In the genomic region with DNA sequence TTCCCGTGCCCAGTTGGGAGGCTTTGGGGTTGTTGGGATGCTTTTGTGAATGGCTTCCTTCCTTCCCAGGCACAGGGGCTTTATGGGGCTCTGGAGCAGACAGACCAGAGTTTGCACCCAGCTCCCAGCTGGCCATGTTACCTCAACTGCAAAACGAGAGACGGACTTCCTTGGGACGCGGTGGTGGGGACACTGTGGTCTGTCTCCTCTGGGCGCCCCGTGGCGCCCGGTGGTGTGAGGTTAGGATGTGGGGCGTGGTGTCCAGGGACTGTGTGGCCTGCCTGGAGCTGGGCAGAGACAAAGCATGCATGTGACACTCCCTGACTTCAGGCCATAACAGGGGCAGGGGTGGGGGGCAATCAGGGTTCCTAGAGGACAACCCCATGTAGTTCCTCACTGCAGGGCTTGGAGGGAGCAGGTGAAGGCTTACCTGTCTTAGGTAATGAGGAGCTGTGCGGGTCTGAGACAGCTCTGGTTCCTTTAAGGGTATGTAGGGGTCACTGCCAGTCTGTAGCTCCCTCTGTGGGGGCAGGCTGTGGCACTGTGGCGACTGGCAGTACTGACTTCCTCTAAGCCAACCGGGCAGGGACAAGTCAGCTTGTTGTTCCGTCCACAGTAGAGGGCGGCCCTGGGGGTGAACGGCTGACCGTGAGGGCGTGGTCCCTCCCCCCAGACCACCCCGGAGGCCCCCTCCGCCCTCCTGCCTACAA, we compare ENCODE assay signal across 1 cellular context.
TF ChIP-seq lines count a peak whose summit lies in the region.

No MANE protein-coding gene starts in this region.

TF ChIP-seq in SK-N-SH, 30 proteins besides CTCF, POLR2A, EP300 and RAD21 (continued from another document):
- TF ChIP-seq, protein P1, sequence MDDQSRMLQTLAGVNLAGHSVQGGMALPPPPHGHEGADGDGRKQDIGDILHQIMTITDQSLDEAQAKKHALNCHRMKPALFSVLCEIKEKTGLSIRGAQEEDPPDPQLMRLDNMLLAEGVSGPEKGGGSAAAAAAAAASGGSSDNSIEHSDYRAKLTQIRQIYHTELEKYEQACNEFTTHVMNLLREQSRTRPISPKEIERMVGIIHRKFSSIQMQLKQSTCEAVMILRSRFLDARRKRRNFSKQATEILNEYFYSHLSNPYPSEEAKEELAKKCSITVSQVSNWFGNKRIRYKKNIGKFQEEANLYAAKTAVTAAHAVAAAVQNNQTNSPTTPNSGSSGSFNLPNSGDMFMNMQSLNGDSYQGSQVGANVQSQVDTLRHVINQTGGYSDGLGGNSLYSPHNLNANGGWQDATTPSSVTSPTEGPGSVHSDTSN (IDR thresholded peaks at IDR 0.05): no peak
- TF ChIP-seq FOXM1 (IDR thresholded peaks at IDR 0.05; ENCODE audit: low read depth) (no peak), EZH2phosphoT487 (IDR thresholded peaks at IDR 0.05; ENCODE audit: borderline replicate concordance, low read depth) (no peak), NFIC (IDR thresholded peaks at IDR 0.05; ENCODE audit: borderline replicate concordance) (no peak), CHD2 (IDR thresholded peaks at IDR 0.05; ENCODE audit: low read length, partially characterized antibody) (no peak), POLR2AphosphoS5 (IDR thresholded peaks at IDR 0.05; ENCODE audit: low read depth, low read length) (no peak), TAF1 (IDR thresholded peaks at IDR 0.05; ENCODE audit: borderline replicate concordance, low read depth, low read length) (no peak), SIN3A (IDR thresholded peaks at IDR 0.05; ENCODE audit: borderline replicate concordance, low read depth, low read length) (no peak), GABPA (IDR thresholded peaks at IDR 0.05; ENCODE audit: low read depth) (no peak), TCF12 (IDR thresholded peaks at IDR 0.05) (no peak), SMC3 (IDR thresholded peaks at IDR 0.05; ENCODE audit: low read depth, low read length) (no peak), RCOR1 (IDR thresholded peaks at IDR 0.05; ENCODE audit: low read length) (no peak), MXI1 (IDR thresholded peaks at IDR 0.05; ENCODE audit: low read depth, low read length) (no peak)
- TF ChIP-seq, protein P2, sequence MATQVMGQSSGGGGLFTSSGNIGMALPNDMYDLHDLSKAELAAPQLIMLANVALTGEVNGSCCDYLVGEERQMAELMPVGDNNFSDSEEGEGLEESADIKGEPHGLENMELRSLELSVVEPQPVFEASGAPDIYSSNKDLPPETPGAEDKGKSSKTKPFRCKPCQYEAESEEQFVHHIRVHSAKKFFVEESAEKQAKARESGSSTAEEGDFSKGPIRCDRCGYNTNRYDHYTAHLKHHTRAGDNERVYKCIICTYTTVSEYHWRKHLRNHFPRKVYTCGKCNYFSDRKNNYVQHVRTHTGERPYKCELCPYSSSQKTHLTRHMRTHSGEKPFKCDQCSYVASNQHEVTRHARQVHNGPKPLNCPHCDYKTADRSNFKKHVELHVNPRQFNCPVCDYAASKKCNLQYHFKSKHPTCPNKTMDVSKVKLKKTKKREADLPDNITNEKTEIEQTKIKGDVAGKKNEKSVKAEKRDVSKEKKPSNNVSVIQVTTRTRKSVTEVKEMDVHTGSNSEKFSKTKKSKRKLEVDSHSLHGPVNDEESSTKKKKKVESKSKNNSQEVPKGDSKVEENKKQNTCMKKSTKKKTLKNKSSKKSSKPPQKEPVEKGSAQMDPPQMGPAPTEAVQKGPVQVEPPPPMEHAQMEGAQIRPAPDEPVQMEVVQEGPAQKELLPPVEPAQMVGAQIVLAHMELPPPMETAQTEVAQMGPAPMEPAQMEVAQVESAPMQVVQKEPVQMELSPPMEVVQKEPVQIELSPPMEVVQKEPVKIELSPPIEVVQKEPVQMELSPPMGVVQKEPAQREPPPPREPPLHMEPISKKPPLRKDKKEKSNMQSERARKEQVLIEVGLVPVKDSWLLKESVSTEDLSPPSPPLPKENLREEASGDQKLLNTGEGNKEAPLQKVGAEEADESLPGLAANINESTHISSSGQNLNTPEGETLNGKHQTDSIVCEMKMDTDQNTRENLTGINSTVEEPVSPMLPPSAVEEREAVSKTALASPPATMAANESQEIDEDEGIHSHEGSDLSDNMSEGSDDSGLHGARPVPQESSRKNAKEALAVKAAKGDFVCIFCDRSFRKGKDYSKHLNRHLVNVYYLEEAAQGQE (IDR thresholded peaks at IDR 0.05; ENCODE audit: low read depth, low read length): no peak
- TF ChIP-seq, protein P3, sequence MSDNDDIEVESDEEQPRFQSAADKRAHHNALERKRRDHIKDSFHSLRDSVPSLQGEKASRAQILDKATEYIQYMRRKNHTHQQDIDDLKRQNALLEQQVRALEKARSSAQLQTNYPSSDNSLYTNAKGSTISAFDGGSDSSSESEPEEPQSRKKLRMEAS (IDR thresholded peaks at IDR 0.05; ENCODE audit: low read depth): no peak
TF ChIP-seq in SK-N-SH: peak in this region for 0.
